Comparison of ENCODE assay signal across 8 cellular contexts in genomic region chr7:128343554-128344430, GRCh38. TPM values are rescaled to one million over a fixed set of nuclear protein-coding genes. Genes with fewer than 3 reads are reported as not detected.
A peak's percentile ranks its signal among the peaks of the same experiment; 100 is the strongest.
DNase-seq lines count a peak whose midpoint lies in the region; ATAC-seq, FAIRE-seq and TF ChIP-seq lines count a peak whose summit lies in the region.

Gene RBM28 (minus strand): TSS chr7:128343908. CDS start chr7:128343793, 115 bp downstream.

- DNase-seq in AG20443 (ENCODE audit: low spot score) (peak; percentile 96), NCI-H446 (lab: John Stamatoyannopoulos, UW) (peak; percentile 79 to 91), cerebellar cortex (ENCODE audit: low spot score) (peak; percentile 93), kidney (peak; percentile 94)
- DNase-seq in activated CD4-positive, CD25-positive, alpha-beta regulatory T cell treated with anti-CD3 and anti-CD28 coated beads, Interleukin-2, amount 50 U/mL, for 72 hours, result peak; percentile 79
- DNase-seq in stimulated activated CD4-positive, alpha-beta T cell treated with anti-CD3 and anti-CD28 coated beads, Interleukin-15, amount 100 ng/mL, for 1 hour (ENCODE audit: low read depth in 1 of 2, low spot score in 1 of 2), result peak; percentile 69 to 70

- H3K4me3 ChIP-seq in kidney (ENCODE audit: low read length in 2 of 2), result peak within 1 kb of the TSS; percentile 95 to 97

- intact Hi-C loops in kidney (cut with DNase I), result no loop called here

- FAIRE-seq in kidney (lab: Jason Lieb, UNC), result no peak

- H3K9ac ChIP-seq in kidney (ENCODE audit: low read length in 2 of 2), result peak within 1 kb of the TSS; percentile 91 to 92

- peaks cover 6% of the 10 kb centered on the region in 2 donors for H3K36me3 ChIP-seq in kidney (ENCODE audit: control insufficient read depth in 1 of 2, insufficient read depth in 2 of 2, low read length in 2 of 2)

- H3K27ac ChIP-seq in kidney (ENCODE audit: low read depth in 2 of 2, low read length in 2 of 2), result peak within 1 kb of the TSS; percentile 56 to 83

- no peaks in the 10 kb centered on the region for H3K9me3 ChIP-seq in kidney (ENCODE audit: control insufficient read depth in 1 of 2, low read length in 2 of 2)

- TF ChIP-seq CTCF in kidney (IDR thresholded peaks at IDR 0.05; ENCODE audit: borderline replicate concordance, extremely low read depth, insufficient read depth), result no peak

- ATAC-seq in GM19025 (IDR thresholded peaks at IDR 0.05; ENCODE audit: low read depth, unreplicated experiment), result peak; percentile 95
- ATAC-seq in HG03280 (IDR thresholded peaks at IDR 0.05; ENCODE audit: unreplicated experiment), result peak; percentile 95

- H3K4me1 ChIP-seq in kidney (ENCODE audit: control insufficient read depth in 1 of 2, insufficient read depth in 1 of 2, low read depth in 1 of 2, low read length in 2 of 2), result peaks cover 0 to 13% of the 10 kb centered on the region in 2 donors

RNA-seq across cellular contexts. Expression of gene RBM28, which starts in this region (rescaled TPM):
- 35.2 TPM for total RNA-seq in kidney
- 11.5 TPM for polyA plus RNA-seq in kidney (ENCODE audit: insufficient read depth, low read depth, low replicate concordance)

Comparison
In these comparisons a context has a peak if more than half of its experiments do, and no peak if none do; other contexts are left out.
1. Peak in every context shown above with its lines: DNase-seq, ATAC-seq, H3K4me3 ChIP-seq and H3K27ac ChIP-seq.